In the genomic region with DNA sequence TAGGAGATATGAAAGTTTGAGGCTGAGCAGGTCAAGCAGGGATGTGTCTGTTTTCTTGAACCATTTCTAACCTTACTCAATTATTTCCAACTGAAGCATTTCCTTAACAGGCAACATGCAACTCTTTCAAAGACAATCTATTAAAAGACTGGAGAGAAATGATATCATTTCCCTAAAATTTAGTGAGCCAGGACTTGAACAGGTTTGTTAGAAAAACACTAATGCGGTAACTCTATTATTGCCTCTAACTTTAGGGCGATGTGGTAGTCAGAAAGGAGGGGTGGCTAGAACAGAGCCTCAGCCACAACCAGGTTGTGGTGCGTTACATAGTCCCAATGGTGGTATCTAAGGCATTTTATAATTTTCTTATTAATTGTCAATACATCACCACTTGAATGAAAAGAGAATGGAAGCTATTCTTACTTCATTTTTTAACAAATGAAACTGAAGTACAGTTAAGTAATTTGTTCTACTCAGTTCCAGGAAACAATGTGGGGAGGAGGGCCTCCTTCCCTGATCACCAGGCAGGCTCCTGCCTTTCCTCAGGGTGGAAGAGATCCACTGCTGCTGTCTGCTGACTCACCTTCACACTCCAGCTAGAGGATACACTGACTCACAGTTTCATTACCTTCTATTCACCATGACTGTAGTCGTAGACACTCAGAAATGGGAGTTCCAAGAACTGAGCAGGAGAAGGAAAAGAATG, we compare ENCODE assay signal across 8 cellular contexts. TPM values are rescaled to one million over a fixed set of nuclear protein-coding genes. Genes with fewer than 3 reads are reported as not detected.
A peak's percentile ranks its signal among the peaks of the same experiment; 100 is the strongest.
DNase-seq lines count a peak whose midpoint lies in the region; ATAC-seq and TF ChIP-seq lines count a peak whose summit lies in the region.

No MANE protein-coding gene starts in this region.

- H3K4me1 ChIP-seq in HEK293 (ENCODE audit: control insufficient read depth, insufficient read depth, low read length) (no peaks in the 10 kb centered on the region; the same call in 1 of the 2 replicates), right atrium auricular region (peaks cover 0 to 29% of the 10 kb centered on the region in 2 donors)

- peaks cover 29% of the 10 kb centered on the region for H3K27me3 Mint-ChIP-seq in activated T-cell treated with anti-CD3 and anti-CD28 coated beads, Interleukin-2, amount 50 U/mL, for 72 hours (ENCODE audit: low read depth)
- H3K27me3 Mint-ChIP-seq in glutamatergic neuron (ENCODE audit: unreplicated experiment): no peaks in the 10 kb centered on the region

- peaks cover 39% of the 10 kb centered on the region for H3K4me1 Mint-ChIP-seq in activated T-cell treated with anti-CD3 and anti-CD28 coated beads, Interleukin-2, amount 50 U/mL, for 72 hours (ENCODE audit: low read depth)
- H3K4me1 Mint-ChIP-seq in glutamatergic neuron (ENCODE audit: low read depth, unreplicated experiment): no peaks in the 10 kb centered on the region

- H3K27ac ChIP-seq in HEK293 (ENCODE audit: extremely low read depth, low read depth, low read length): no peak overlapping the region
- peak overlapping the region; percentile 30 to 33 for H3K27ac ChIP-seq in right atrium auricular region

- CTCF ChIA-PET in HEK293 (lab: Yijun Ruan, JAX) (no interaction called here), HEK293T (lab: Yijun Ruan, JAX) (no interaction called here)

- POLR2A ChIA-PET in HEK293 (lab: Yijun Ruan, JAX) (no interaction called here), HEK293T (lab: Yijun Ruan, JAX) (no interaction called here)

- H3K9me3 Mint-ChIP-seq in activated T-cell treated with anti-CD3 and anti-CD28 coated beads, Interleukin-2, amount 50 U/mL, for 72 hours: no peaks in the 10 kb centered on the region
- no peaks in the 10 kb centered on the region for H3K9me3 Mint-ChIP-seq in glutamatergic neuron (ENCODE audit: unreplicated experiment)

- H3K4me3 ChIP-seq in AG09309 (ENCODE audit: control insufficient read depth, low read depth, low read length) (no peak overlapping the region), HEK293 (ENCODE audit: low read depth, low read length) (no peak overlapping the region), right atrium auricular region (no peak overlapping the region)

- H3K27ac Mint-ChIP-seq in activated T-cell treated with anti-CD3 and anti-CD28 coated beads, Interleukin-2, amount 50 U/mL, for 72 hours: no peak overlapping the region
- no peak overlapping the region for H3K27ac Mint-ChIP-seq in glutamatergic neuron (ENCODE audit: unreplicated experiment)

- H3K36me3 ChIP-seq in HEK293 (ENCODE audit: control insufficient read depth in 2 of 2, insufficient read depth in 1 of 2, low read length in 2 of 2): no peaks in the 10 kb centered on the region
- H3K36me3 ChIP-seq in right atrium auricular region: no peaks in the 10 kb centered on the region

- H3K4me3 Mint-ChIP-seq in activated T-cell treated with anti-CD3 and anti-CD28 coated beads, Interleukin-2, amount 50 U/mL, for 72 hours: peak overlapping the region; percentile 40 to 41
- no peak overlapping the region for H3K4me3 Mint-ChIP-seq in glutamatergic neuron (ENCODE audit: unreplicated experiment)

- no peaks in the 10 kb centered on the region for H3K36me3 Mint-ChIP-seq in activated T-cell treated with anti-CD3 and anti-CD28 coated beads, Interleukin-2, amount 50 U/mL, for 72 hours (ENCODE audit: insufficient read depth in 2 of 2)
- no peaks in the 10 kb centered on the region for H3K36me3 Mint-ChIP-seq in glutamatergic neuron (ENCODE audit: unreplicated experiment)

- DNase-seq in AG09309 (ENCODE audit: low read depth): peak; percentile 71
- peak; percentile 7 to 22 for DNase-seq in activated T-cell treated with anti-CD3 and anti-CD28 coated beads, Interleukin-2, amount 50 U/mL, for 72 hours
- DNase-seq in right atrium auricular region (ENCODE audit: low spot score): no peak
- DNase-seq in stromal cell of bone marrow (ENCODE audit: low read depth): peak; percentile 84
- no peak for DNase-seq in HEK293T (ENCODE audit: extremely low spot score)
- no peak for DNase-seq in glutamatergic neuron
- no peak for DNase-seq in NCI-H82 (lab: John Stamatoyannopoulos, UW)

- H3K9me3 ChIP-seq in HEK293 (ENCODE audit: control insufficient read depth, insufficient read depth, low read depth, low read length) (no peaks in the 10 kb centered on the region), right atrium auricular region (no peaks in the 10 kb centered on the region)

- TF ChIP-seq CTCF in AG09309 (IDR thresholded peaks at IDR 0.05; ENCODE audit: control insufficient read depth, insufficient read depth, low read depth, low read length, missing control alignments) (no peak), HEK293 (tag by site-specific recombination; IDR thresholded peaks at IDR 0.05) (no peak), right atrium auricular region (IDR thresholded peaks at IDR 0.05) (no peak), glutamatergic neuron (IDR thresholded peaks at IDR 0.05; ENCODE audit: partially characterized antibody, unreplicated experiment) (no peak)

- no peaks in the 10 kb centered on the region for H3K27me3 ChIP-seq in right atrium auricular region

- ATAC-seq in activated T-cell treated with anti-CD3 and anti-CD28 coated beads, Interleukin-2, amount 50 U/mL, for 72 hours (replicated peaks in 1 of 2): peak; percentile 96 to 99

TF ChIP-seq in HEK293, 187 proteins besides CTCF, POLR2A, EP300 and RAD21 (continues in another document):
- TF ChIP-seq ZIC2 (tag by site-specific recombination; IDR thresholded peaks at IDR 0.05) (no peak), GLIS2 (tag by site-specific recombination; IDR thresholded peaks at IDR 0.05) (no peak), ZNF610 (tag by site-specific recombination; IDR thresholded peaks at IDR 0.05; ENCODE audit: borderline replicate concordance) (no peak), ZNF248 (tag by site-specific recombination; IDR thresholded peaks at IDR 0.05) (no peak), SETDB1 (IDR thresholded peaks at IDR 0.05; ENCODE audit: insufficient read length, low read length) (no peak), ZNF324 (tag by site-specific recombination; IDR thresholded peaks at IDR 0.05) (no peak), ZBTB48 (tag by site-specific recombination; IDR thresholded peaks at IDR 0.05) (no peak)

TF ChIP-seq in HEK293T, 16 proteins besides CTCF, POLR2A, EP300 and RAD21:
- TF ChIP-seq ARNT (IDR thresholded peaks at IDR 0.05) (no peak), NFRKB (IDR thresholded peaks at IDR 0.05) (no peak), L3MBTL2 (conservative IDR thresholded peaks at IDR 0.05) (no peak), SP1 (IDR thresholded peaks at IDR 0.05) (no peak), CTBP1 (IDR thresholded peaks at IDR 0.05; ENCODE audit: borderline replicate concordance) (no peak), ZNF384 (IDR thresholded peaks at IDR 0.05) (no peak), TARDBP (IDR thresholded peaks at IDR 0.05) (no peak)

RNA-seq across cellular contexts. Expression of a gene that starts 22.8 kb away (rescaled TPM):
- total RNA-seq in activated T-cell treated with anti-CD3 and anti-CD28 coated beads, Interleukin-2, amount 50 U/mL, for 72 hours: 1 to 10 TPM; 1.9 to 4.6 TPM
- 10 to 100 TPM in 1 of 2 donors, 1 to 10 TPM in 1; 9.6 to 17.2 TPM for total RNA-seq in right atrium auricular region
- 7.9 TPM for total RNA-seq in glutamatergic neuron (ENCODE audit: unreplicated experiment)

Comparison
In these comparisons a context has a peak if more than half of its experiments do, and no peak if none do; other contexts are left out.
1. DNase-seq: peak in AG09309 (single experiment), activated T-cell treated with anti-CD3 and anti-CD28 coated beads, Interleukin-2, amount 50 U/mL, for 72 hours (2 of 2) and stromal cell of bone marrow (single experiment); none in right atrium auricular region (single experiment), HEK293T (single experiment), glutamatergic neuron (single experiment) and NCI-H82 (single experiment).